Comparison of ENCODE assay signal across 25 cellular contexts in genomic region chr13:112995395-112996091, GRCh38. TPM values are rescaled to one million over a fixed set of nuclear protein-coding genes. Genes with fewer than 3 reads are reported as not detected.
DNase-seq lines count a peak whose midpoint lies in the region; ATAC-seq, FAIRE-seq and TF ChIP-seq lines count a peak whose summit lies in the region.
"Had no signal": no experiment of that assay in that cellular context is flagged by ENCODE, and none has a peak within 500 bp of the region (broad histone marks: within the 10 kb centered on the region; RNA-seq: fewer than 3 reads in every experiment).

No MANE protein-coding gene starts in this region.

- no peaks in the 10 kb centered on the region for H3K79me2 ChIP-seq in MM.1S (ENCODE audit: low read length)

- POLR2A ChIA-PET in CD8-positive, alpha-beta memory T cell (lab: Charles Lee), result no interaction called here

- H3K27ac ChIP-seq in MM.1S (ENCODE audit: low read length), result no peak overlapping the region
- H3K27ac ChIP-seq in RWPE2 (ENCODE audit: poor library complexity, severe bottlenecking), result no peak overlapping the region
- no peak overlapping the region for H3K27ac ChIP-seq in CD8-positive, alpha-beta memory T cell (ENCODE audit: low read depth, low read length)
- H3K27ac ChIP-seq: body of pancreas, KMS-11, SJSA1, upper lobe of right lung had no signal

- ATAC-seq in RWPE2 (ENCODE audit: low read depth) (peak; percentile 40; the same call in 1 of the 3 replicates), HG02610 (IDR thresholded peaks at IDR 0.05; ENCODE audit: unreplicated experiment) (no peak)
- ATAC-seq: activated T-helper 17 cell treated with anti-CD3 and anti-CD28 coated beads, Interleukin-2, amount 50 U/mL, for 72 hours; body of pancreas; left cardiac atrium; upper lobe of right lung had no signal

- FAIRE-seq in frontal cortex (lab: Jason Lieb, UNC), result no peak
- FAIRE-seq: colon, GM19239, H54 had no signal

- H3K9me3 Mint-ChIP-seq in neural crest cell, result no peaks in the 10 kb centered on the region
- no peaks in the 10 kb centered on the region for H3K9me3 Mint-ChIP-seq in CD8-positive, alpha-beta memory T cell
- H3K9me3 Mint-ChIP-seq: activated naive CD8-positive, alpha-beta T cell treated with anti-CD3 and anti-CD28 coated beads, Interleukin-2, amount 10 ng/mL, durations not matched to agents 7 days and 5 days; activated T-helper 17 cell treated with anti-CD3 and anti-CD28 coated beads, Interleukin-2, amount 50 U/mL, for 72 hours; stimulated activated naive B cell treated with anti-CD40 and anti-IgM and Interleukin-4, amounts not matched to agents 10 μg/mL and 1 μg/mL and 100 μg/mL, for 72 hours; T-helper 2 cell treated with Interferon-gamma antibody and Interleukin-4, amounts not matched to agents 5 μg/mL and 100 μg/mL, for 36 hours had no signal

- H3K4me3 Mint-ChIP-seq in neural crest cell, result no peak overlapping the region
- no peak overlapping the region for H3K4me3 Mint-ChIP-seq in CD8-positive, alpha-beta memory T cell
- H3K4me3 Mint-ChIP-seq: activated naive CD8-positive, alpha-beta T cell treated with anti-CD3 and anti-CD28 coated beads, Interleukin-2, amount 10 ng/mL, durations not matched to agents 7 days and 5 days; activated T-helper 17 cell treated with anti-CD3 and anti-CD28 coated beads, Interleukin-2, amount 50 U/mL, for 72 hours; CD4-positive, alpha-beta memory T cell; stimulated activated naive B cell treated with anti-CD40 and anti-IgM and Interleukin-4, amounts not matched to agents 10 μg/mL and 1 μg/mL and 100 μg/mL, for 72 hours; T-helper 2 cell treated with Interferon-gamma antibody and Interleukin-4, amounts not matched to agents 5 μg/mL and 100 μg/mL, for 36 hours had no signal

- no peaks in the 10 kb centered on the region for H3K9me3 ChIP-seq in MM.1S (replicated peaks; ENCODE audit: insufficient read depth, low read length)
- no peaks in the 10 kb centered on the region for H3K9me3 ChIP-seq in RWPE2 (ENCODE audit: severe bottlenecking)
- H3K9me3 ChIP-seq in CD8-positive, alpha-beta memory T cell (ENCODE audit: low read length), result no peaks in the 10 kb centered on the region
- H3K9me3 ChIP-seq: body of pancreas, SJSA1, upper lobe of right lung had no signal

- H3K27me3 ChIP-seq in MM.1S (replicated peaks; ENCODE audit: insufficient read depth, low read length) (peaks cover 96% of the 10 kb centered on the region), RWPE2 (ENCODE audit: insufficient read depth, poor library complexity, severe bottlenecking) (peaks cover 12% of the 10 kb centered on the region)
- H3K27me3 ChIP-seq in CD8-positive, alpha-beta memory T cell (ENCODE audit: insufficient read depth, low read length, poor library complexity, severe bottlenecking), result no peaks in the 10 kb centered on the region
- H3K27me3 ChIP-seq: body of pancreas, upper lobe of right lung had no signal

- no peak overlapping the region for H3K4me3 ChIP-seq in MM.1S (ENCODE audit: low read length)
- H3K4me3 ChIP-seq in RWPE2 (ENCODE audit: severe bottlenecking), result no peak overlapping the region
- no peak overlapping the region for H3K4me3 ChIP-seq in CD8-positive, alpha-beta memory T cell (ENCODE audit: low read length)
- H3K4me3 ChIP-seq: body of pancreas, SJSA1, upper lobe of right lung had no signal

- H3F3A ChIP-seq in MM.1S (ENCODE audit: insufficient read depth, low read length), result 0 out of 2 replicates have a peak, but pooled peaks cover 2% of the 10 kb centered on the region

- TF ChIP-seq CTCF in MM.1S (IDR thresholded peaks at IDR 0.05; ENCODE audit: low read length) (no peak; the same call in 1 of the 2 replicates), RWPE2 (IDR thresholded peaks at IDR 0.05; ENCODE audit: poor library complexity, severe bottlenecking) (no peak), neural crest cell (conservative IDR thresholded peaks at IDR 0.05) (no peak)

- DNase-seq in DMS153 (lab: John Stamatoyannopoulos, UW) (peak; percentile 82), MM.1S (no peak), RWPE2 (ENCODE audit: low spot score) (no peak), neural crest cell (ENCODE audit: low read depth, low spot score) (no peak), frontal cortex (ENCODE audit: low spot score in 2 of 2) (no peak)
- DNase-seq in CD8-positive, alpha-beta memory T cell, result no peak
- DNase-seq: activated CD4-positive, CD25-positive, alpha-beta regulatory T cell treated with anti-CD3 and anti-CD28 coated beads, Interleukin-2, amount 50 U/mL, for 72 hours; activated naive CD8-positive, alpha-beta T cell treated with anti-CD3 and anti-CD28 coated beads, Interleukin-2, amount 10 ng/mL, durations not matched to agents 7 days and 5 days; body of pancreas; CD4-positive, alpha-beta memory T cell; foreskin fibroblast; left cardiac atrium; NCI-H1048; NCI-H2171 treated with DMSO at 0.1 percent for 48 hours; stimulated activated CD4-positive, alpha-beta T cell treated with anti-CD3 and anti-CD28 coated beads, Interleukin-15, amount 100 ng/mL, for 24 hours; stimulated activated naive B cell treated with anti-CD40 and anti-IgM and Interleukin-4, amounts not matched to agents 10 μg/mL and 1 μg/mL and 100 μg/mL, for 72 hours; upper lobe of right lung had no signal

- no peaks in the 10 kb centered on the region for H3K9me2 ChIP-seq in MM.1S (replicated peaks; ENCODE audit: insufficient read depth, low read length)

- H3K4me1 ChIP-seq in MM.1S (ENCODE audit: low read length) (peaks cover 7% of the 10 kb centered on the region), RWPE2 (ENCODE audit: insufficient read depth, poor library complexity, severe bottlenecking) (no peaks in the 10 kb centered on the region)
- H3K4me1 ChIP-seq in CD8-positive, alpha-beta memory T cell (ENCODE audit: insufficient read depth, low read length), result no peaks in the 10 kb centered on the region
- H3K4me1 ChIP-seq: SJSA1 had no signal

- no peaks in the 10 kb centered on the region for H3K36me3 Mint-ChIP-seq in neural crest cell (ENCODE audit: low read depth)
- H3K36me3 Mint-ChIP-seq in CD8-positive, alpha-beta memory T cell, result peaks cover 0 to 4% (median 1%) of the 10 kb centered on the region in 3 donors
- H3K36me3 Mint-ChIP-seq: activated naive CD8-positive, alpha-beta T cell treated with anti-CD3 and anti-CD28 coated beads, Interleukin-2, amount 10 ng/mL, durations not matched to agents 7 days and 5 days had no signal

- H3K9ac ChIP-seq in MM.1S (ENCODE audit: low read length), result no peak overlapping the region
- H3K9ac ChIP-seq: KMS-11 had no signal

- H3K27me3 Mint-ChIP-seq in neural crest cell (ENCODE audit: low read depth), result no peaks in the 10 kb centered on the region
- no peaks in the 10 kb centered on the region for H3K27me3 Mint-ChIP-seq in CD8-positive, alpha-beta memory T cell
- H3K27me3 Mint-ChIP-seq: activated naive CD8-positive, alpha-beta T cell treated with anti-CD3 and anti-CD28 coated beads, Interleukin-2, amount 10 ng/mL, durations not matched to agents 7 days and 5 days; activated T-helper 17 cell treated with anti-CD3 and anti-CD28 coated beads, Interleukin-2, amount 50 U/mL, for 72 hours had no signal

- H4K20me1 ChIP-seq in MM.1S (ENCODE audit: insufficient read depth, low read length), result no peaks in the 10 kb centered on the region

- H3K36me3 ChIP-seq in MM.1S (replicated peaks; ENCODE audit: insufficient read depth, low read length) (no peaks in the 10 kb centered on the region), RWPE2 (ENCODE audit: low read depth) (no peaks in the 10 kb centered on the region)
- H3K36me3 ChIP-seq in CD8-positive, alpha-beta memory T cell (ENCODE audit: insufficient read depth, low read length), result no peaks in the 10 kb centered on the region
- H3K36me3 ChIP-seq: SJSA1, upper lobe of right lung had no signal

- peak overlapping the region; percentile 9; the same call in 1 of the 2 replicates for H3K4me2 ChIP-seq in MM.1S (ENCODE audit: low read depth, low read length)
- H3K4me2 ChIP-seq: KMS-11 had no signal

- no peak overlapping the region for H2AFZ ChIP-seq in MM.1S (ENCODE audit: low read length)

- H3K27ac Mint-ChIP-seq in neural crest cell (ENCODE audit: unreplicated experiment), result peak overlapping the region; percentile 81
- no peak overlapping the region for H3K27ac Mint-ChIP-seq in CD8-positive, alpha-beta memory T cell
- H3K27ac Mint-ChIP-seq: activated naive CD8-positive, alpha-beta T cell treated with anti-CD3 and anti-CD28 coated beads, Interleukin-2, amount 10 ng/mL, durations not matched to agents 7 days and 5 days; activated T-helper 17 cell treated with anti-CD3 and anti-CD28 coated beads, Interleukin-2, amount 50 U/mL, for 72 hours; stimulated activated naive B cell treated with anti-CD40 and anti-IgM and Interleukin-4, amounts not matched to agents 10 μg/mL and 1 μg/mL and 100 μg/mL, for 72 hours; T-helper 2 cell treated with Interferon-gamma antibody and Interleukin-4, amounts not matched to agents 5 μg/mL and 100 μg/mL, for 36 hours had no signal

- CTCF ChIA-PET in CD8-positive, alpha-beta memory T cell (lab: Charles Lee), result no interaction called here

- peaks cover 23% of the 10 kb centered on the region for H3K4me1 Mint-ChIP-seq in neural crest cell
- peaks cover 0 to 16% (median 8%) of the 10 kb centered on the region in 3 donors for H3K4me1 Mint-ChIP-seq in CD8-positive, alpha-beta memory T cell
- H3K4me1 Mint-ChIP-seq: activated naive CD8-positive, alpha-beta T cell treated with anti-CD3 and anti-CD28 coated beads, Interleukin-2, amount 10 ng/mL, durations not matched to agents 7 days and 5 days; activated T-helper 17 cell treated with anti-CD3 and anti-CD28 coated beads, Interleukin-2, amount 50 U/mL, for 72 hours had no signal

RNA-seq across cellular contexts. Expression of gene MCF2L, which starts 26.5 kb away (rescaled TPM):
- total RNA-seq in neural crest cell (59.9 and 62.5 TPM in 2 replicates), frontal cortex (137 TPM)
- total RNA-seq in CD8-positive, alpha-beta memory T cell, result 1 to 10 TPM; 9.1 to 9.6 TPM
- polyA plus RNA-seq in CD8-positive, alpha-beta memory T cell, result 2.5 TPM
